1 cellular context compared by ENCODE assay signal in the genomic region with DNA sequence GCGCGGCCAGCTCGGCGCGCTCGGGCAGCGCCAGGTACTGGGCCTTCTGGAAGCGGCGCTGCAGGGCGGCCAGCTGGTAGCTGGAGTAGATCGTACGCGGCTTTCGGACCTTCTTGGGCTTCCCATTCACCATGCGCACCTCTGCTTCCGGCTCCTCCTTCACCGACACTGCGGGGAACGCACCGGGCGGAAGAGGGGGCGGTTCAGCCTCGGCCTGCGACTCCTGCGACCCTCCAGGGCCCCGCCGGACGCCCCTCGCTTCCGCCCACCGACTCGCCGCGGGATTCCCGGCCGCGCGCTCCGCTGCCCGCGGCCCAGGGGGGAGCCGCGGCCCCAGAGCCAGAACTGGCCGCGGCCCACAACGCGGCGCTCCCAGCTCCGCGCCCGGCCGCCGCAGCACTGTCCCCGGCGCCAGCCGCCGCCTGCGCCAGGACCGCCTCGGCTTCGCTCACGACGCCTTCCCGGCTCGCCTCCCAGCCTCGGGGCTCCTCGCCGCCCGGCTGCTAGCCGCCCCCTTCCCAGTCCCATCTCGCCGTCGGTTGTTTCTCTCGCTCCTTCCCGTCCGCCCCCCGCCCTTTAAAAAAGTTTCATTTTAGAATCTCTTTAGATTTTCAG.
A peak's percentile ranks its signal among the peaks of the same experiment; 100 is the strongest.
TF ChIP-seq lines count a peak whose summit lies in the region.

No MANE protein-coding gene starts in this region.

TF ChIP-seq in HepG2, 621 proteins besides CTCF, POLR2A, EP300 and RAD21 (continued from another document):
- TF ChIP-seq, protein P1, sequence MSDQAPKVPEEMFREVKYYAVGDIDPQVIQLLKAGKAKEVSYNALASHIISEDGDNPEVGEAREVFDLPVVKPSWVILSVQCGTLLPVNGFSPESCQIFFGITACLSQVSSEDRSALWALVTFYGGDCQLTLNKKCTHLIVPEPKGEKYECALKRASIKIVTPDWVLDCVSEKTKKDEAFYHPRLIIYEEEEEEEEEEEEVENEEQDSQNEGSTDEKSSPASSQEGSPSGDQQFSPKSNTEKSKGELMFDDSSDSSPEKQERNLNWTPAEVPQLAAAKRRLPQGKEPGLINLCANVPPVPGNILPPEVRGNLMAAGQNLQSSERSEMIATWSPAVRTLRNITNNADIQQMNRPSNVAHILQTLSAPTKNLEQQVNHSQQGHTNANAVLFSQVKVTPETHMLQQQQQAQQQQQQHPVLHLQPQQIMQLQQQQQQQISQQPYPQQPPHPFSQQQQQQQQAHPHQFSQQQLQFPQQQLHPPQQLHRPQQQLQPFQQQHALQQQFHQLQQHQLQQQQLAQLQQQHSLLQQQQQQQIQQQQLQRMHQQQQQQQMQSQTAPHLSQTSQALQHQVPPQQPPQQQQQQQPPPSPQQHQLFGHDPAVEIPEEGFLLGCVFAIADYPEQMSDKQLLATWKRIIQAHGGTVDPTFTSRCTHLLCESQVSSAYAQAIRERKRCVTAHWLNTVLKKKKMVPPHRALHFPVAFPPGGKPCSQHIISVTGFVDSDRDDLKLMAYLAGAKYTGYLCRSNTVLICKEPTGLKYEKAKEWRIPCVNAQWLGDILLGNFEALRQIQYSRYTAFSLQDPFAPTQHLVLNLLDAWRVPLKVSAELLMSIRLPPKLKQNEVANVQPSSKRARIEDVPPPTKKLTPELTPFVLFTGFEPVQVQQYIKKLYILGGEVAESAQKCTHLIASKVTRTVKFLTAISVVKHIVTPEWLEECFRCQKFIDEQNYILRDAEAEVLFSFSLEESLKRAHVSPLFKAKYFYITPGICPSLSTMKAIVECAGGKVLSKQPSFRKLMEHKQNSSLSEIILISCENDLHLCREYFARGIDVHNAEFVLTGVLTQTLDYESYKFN (CRISPR knock-in tag; conservative IDR thresholded peaks at IDR 0.05): no peak
- TF ChIP-seq SRF (IDR thresholded peaks at IDR 0.05; ENCODE audit: low read depth, low read length) (no peak), ETV5 (CRISPR knock-in tag; IDR thresholded peaks at IDR 0.05; ENCODE audit: borderline replicate concordance) (peak; percentile 46; the same call in 1 of the 2 replicates), ZNF549 (CRISPR knock-in tag; IDR thresholded peaks at IDR 0.05) (no peak), DR1 (CRISPR knock-in tag; IDR thresholded peaks at IDR 0.05) (no peak), HNRNPLL (IDR thresholded peaks at IDR 0.05; ENCODE audit: low read depth, low read length, poor library complexity, severe bottlenecking) (peak; percentile 92), ZNF124 (CRISPR knock-in tag; IDR thresholded peaks at IDR 0.05) (no peak), CHCHD3 (CRISPR knock-in tag; IDR thresholded peaks at IDR 0.05) (no peak), MAF1 (CRISPR knock-in tag; IDR thresholded peaks at IDR 0.05; ENCODE audit: borderline replicate concordance) (no peak), PHF20 (CRISPR knock-in tag; IDR thresholded peaks at IDR 0.05) (no peak), HOXA9 (CRISPR knock-in tag; IDR thresholded peaks at IDR 0.05; ENCODE audit: borderline replicate concordance) (no peak), KLF13 (CRISPR knock-in tag; IDR thresholded peaks at IDR 0.05) (no peak), ZNF883 (CRISPR knock-in tag; IDR thresholded peaks at IDR 0.05; ENCODE audit: not compliant biosample characterization) (peak; percentile 8), ZMYM4 (CRISPR knock-in tag; IDR thresholded peaks at IDR 0.05) (no peak), ZNF543 (CRISPR knock-in tag; IDR thresholded peaks at IDR 0.05) (no peak), LCORL (IDR thresholded peaks at IDR 0.05) (no peak), LCORL (CRISPR knock-in tag; IDR thresholded peaks at IDR 0.05) (no peak), ZNF160 (CRISPR knock-in tag; IDR thresholded peaks at IDR 0.05) (0 out of 2 replicates have a peak, but pooled peaks have one; percentile 46), MAZ (IDR thresholded peaks at IDR 0.05; ENCODE audit: borderline replicate concordance, low read depth, low read length) (no peak), MAZ (CRISPR knock-in tag; IDR thresholded peaks at IDR 0.05; ENCODE audit: low read depth) (peak; percentile 38; the same call in 1 of the 2 replicates)
- TF ChIP-seq, protein P2, sequence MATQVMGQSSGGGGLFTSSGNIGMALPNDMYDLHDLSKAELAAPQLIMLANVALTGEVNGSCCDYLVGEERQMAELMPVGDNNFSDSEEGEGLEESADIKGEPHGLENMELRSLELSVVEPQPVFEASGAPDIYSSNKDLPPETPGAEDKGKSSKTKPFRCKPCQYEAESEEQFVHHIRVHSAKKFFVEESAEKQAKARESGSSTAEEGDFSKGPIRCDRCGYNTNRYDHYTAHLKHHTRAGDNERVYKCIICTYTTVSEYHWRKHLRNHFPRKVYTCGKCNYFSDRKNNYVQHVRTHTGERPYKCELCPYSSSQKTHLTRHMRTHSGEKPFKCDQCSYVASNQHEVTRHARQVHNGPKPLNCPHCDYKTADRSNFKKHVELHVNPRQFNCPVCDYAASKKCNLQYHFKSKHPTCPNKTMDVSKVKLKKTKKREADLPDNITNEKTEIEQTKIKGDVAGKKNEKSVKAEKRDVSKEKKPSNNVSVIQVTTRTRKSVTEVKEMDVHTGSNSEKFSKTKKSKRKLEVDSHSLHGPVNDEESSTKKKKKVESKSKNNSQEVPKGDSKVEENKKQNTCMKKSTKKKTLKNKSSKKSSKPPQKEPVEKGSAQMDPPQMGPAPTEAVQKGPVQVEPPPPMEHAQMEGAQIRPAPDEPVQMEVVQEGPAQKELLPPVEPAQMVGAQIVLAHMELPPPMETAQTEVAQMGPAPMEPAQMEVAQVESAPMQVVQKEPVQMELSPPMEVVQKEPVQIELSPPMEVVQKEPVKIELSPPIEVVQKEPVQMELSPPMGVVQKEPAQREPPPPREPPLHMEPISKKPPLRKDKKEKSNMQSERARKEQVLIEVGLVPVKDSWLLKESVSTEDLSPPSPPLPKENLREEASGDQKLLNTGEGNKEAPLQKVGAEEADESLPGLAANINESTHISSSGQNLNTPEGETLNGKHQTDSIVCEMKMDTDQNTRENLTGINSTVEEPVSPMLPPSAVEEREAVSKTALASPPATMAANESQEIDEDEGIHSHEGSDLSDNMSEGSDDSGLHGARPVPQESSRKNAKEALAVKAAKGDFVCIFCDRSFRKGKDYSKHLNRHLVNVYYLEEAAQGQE (IDR thresholded peaks at IDR 0.05; ENCODE audit: borderline replicate concordance in 1 of 2, low read depth in 1 of 2, low read length in 2 of 2): no peak
- TF ChIP-seq, protein P3, sequence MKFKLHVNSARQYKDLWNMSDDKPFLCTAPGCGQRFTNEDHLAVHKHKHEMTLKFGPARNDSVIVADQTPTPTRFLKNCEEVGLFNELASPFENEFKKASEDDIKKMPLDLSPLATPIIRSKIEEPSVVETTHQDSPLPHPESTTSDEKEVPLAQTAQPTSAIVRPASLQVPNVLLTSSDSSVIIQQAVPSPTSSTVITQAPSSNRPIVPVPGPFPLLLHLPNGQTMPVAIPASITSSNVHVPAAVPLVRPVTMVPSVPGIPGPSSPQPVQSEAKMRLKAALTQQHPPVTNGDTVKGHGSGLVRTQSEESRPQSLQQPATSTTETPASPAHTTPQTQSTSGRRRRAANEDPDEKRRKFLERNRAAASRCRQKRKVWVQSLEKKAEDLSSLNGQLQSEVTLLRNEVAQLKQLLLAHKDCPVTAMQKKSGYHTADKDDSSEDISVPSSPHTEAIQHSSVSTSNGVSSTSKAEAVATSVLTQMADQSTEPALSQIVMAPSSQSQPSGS (CRISPR knock-in tag; IDR thresholded peaks at IDR 0.05): no peak
- TF ChIP-seq, protein P4, sequence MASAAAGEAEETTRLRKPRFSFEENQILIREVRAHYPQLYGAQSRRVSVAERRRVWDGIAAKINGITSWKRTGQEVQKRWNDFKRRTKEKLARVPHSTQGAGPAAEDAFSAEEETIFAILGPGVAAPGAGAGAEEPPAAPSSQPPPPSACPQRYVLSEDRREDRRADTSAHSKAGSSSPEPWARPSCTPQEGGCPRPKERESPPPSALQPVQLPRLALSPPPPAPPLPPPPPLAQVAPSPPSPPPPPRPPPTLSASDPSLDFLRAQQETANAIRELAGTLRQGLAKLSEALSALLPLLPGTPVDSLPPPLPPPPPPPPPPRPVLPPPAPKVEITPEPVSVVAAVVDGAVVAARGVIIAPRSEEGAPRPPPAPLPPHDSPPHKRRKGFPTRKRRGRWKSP (CRISPR knock-in tag; IDR thresholded peaks at IDR 0.05): 0 out of 2 replicates have a peak, but pooled peaks have one; percentile 41
- TF ChIP-seq, protein P5, sequence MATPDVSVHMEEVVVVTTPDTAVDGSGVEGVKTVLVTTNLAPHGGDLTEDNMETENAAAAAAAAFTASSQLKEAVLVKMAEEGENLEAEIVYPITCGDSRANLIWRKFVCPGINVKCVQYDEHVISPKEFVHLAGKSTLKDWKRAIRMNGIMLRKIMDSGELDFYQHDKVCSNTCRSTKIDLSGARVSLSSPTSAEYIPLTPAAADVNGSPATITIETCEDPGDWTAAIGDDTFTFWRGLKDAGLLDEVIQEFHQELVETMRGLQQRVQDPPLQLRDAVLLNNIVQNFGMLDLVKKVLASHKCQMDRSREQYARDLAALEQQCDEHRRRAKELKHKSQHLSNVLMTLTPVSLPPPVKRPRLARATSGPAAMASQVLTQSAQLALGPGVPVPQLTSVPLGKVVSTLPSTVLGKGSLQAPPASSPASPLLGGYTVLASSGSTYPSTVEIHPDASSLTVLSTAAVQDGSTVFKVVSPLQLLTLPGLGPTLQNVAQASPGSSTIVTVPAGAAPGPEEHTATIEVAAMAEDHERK (CRISPR knock-in tag; IDR thresholded peaks at IDR 0.05; ENCODE audit: low read depth): no peak
- TF ChIP-seq, protein P6, sequence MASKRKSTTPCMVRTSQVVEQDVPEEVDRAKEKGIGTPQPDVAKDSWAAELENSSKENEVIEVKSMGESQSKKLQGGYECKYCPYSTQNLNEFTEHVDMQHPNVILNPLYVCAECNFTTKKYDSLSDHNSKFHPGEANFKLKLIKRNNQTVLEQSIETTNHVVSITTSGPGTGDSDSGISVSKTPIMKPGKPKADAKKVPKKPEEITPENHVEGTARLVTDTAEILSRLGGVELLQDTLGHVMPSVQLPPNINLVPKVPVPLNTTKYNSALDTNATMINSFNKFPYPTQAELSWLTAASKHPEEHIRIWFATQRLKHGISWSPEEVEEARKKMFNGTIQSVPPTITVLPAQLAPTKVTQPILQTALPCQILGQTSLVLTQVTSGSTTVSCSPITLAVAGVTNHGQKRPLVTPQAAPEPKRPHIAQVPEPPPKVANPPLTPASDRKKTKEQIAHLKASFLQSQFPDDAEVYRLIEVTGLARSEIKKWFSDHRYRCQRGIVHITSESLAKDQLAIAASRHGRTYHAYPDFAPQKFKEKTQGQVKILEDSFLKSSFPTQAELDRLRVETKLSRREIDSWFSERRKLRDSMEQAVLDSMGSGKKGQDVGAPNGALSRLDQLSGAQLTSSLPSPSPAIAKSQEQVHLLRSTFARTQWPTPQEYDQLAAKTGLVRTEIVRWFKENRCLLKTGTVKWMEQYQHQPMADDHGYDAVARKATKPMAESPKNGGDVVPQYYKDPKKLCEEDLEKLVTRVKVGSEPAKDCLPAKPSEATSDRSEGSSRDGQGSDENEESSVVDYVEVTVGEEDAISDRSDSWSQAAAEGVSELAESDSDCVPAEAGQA (IDR thresholded peaks at IDR 0.05; ENCODE audit: low read depth): no peak
- TF ChIP-seq, protein P6 (CRISPR knock-in tag; IDR thresholded peaks at IDR 0.05; ENCODE audit: borderline replicate concordance): no peak
- TF ChIP-seq, protein P7, sequence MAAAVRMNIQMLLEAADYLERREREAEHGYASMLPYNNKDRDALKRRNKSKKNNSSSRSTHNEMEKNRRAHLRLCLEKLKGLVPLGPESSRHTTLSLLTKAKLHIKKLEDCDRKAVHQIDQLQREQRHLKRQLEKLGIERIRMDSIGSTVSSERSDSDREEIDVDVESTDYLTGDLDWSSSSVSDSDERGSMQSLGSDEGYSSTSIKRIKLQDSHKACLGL (CRISPR knock-in tag; IDR thresholded peaks at IDR 0.05): no peak; the same call in 1 of the 2 replicates
